13 cellular contexts compared by ENCODE assay signal in the genomic region with DNA sequence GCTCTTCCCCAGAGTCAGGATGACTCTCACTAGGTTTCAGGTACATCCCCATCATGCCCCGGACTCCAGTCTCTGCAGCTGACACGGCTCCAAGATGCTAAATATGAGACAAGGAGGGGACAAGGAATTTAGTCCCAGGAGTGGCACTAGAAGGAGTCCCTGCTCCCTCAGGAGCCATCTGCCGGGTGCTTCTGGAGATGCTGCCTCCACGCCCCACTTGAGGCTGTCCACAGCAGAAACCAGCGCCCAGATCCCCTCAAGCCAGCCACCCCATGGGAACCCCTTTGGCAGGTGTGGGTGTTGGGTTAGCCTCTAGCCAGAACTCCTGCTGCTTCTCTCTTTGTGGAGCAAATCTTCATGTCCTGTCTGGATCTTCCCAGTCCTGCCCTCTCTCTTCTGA. TPM values are rescaled to one million over a fixed set of nuclear protein-coding genes. Genes with fewer than 3 reads are reported as not detected.
"Had no signal": no experiment of that assay in that cellular context is flagged by ENCODE, and none has a peak within 500 bp of the region (broad histone marks: within the 10 kb centered on the region; RNA-seq: fewer than 3 reads in every experiment).

No MANE protein-coding gene starts in this region.

- H3K27ac ChIP-seq: coronary artery, sigmoid colon, testis, WERI-Rb-1 had no signal

- H3K9me3 ChIP-seq: mucosa of descending colon, sigmoid colon, testis had no signal

- H3K4me1 Mint-ChIP-seq: activated naive CD4-positive, alpha-beta T cell treated with anti-CD3 and anti-CD28 coated beads, Interleukin-2, amount 10 ng/mL, durations not matched to agents 7 days and 5 days had no signal

- H3K27ac Mint-ChIP-seq: activated CD4-positive, alpha-beta T cell treated with anti-CD3 and anti-CD28 coated beads, Interleukin-2, amount 10 ng/mL, durations not matched to agents 24 days and 14 days; activated naive CD4-positive, alpha-beta T cell treated with anti-CD3 and anti-CD28 coated beads, Interleukin-2, amount 10 ng/mL, durations not matched to agents 7 days and 5 days; nephron had no signal

- H3K4me3 Mint-ChIP-seq: activated CD4-positive, alpha-beta T cell treated with anti-CD3 and anti-CD28 coated beads, Interleukin-2, amount 10 ng/mL, durations not matched to agents 24 days and 14 days; activated naive CD4-positive, alpha-beta T cell treated with anti-CD3 and anti-CD28 coated beads, Interleukin-2, amount 10 ng/mL, durations not matched to agents 7 days and 5 days; nephron; stimulated activated naive CD8-positive, alpha-beta T cell treated with anti-CD3 and anti-CD28 coated beads, Interleukin-15, Interleukin-2, amounts not matched to agents 100 ng/mL and 50 ng/mL, for 24 hours had no signal

- H3K4me3 ChIP-seq: coronary artery, lung, mucosa of descending colon, sigmoid colon, testis had no signal

- H3K9me3 Mint-ChIP-seq: activated CD4-positive, alpha-beta T cell treated with anti-CD3 and anti-CD28 coated beads, Interleukin-2, amount 10 ng/mL, durations not matched to agents 24 days and 14 days; activated naive CD4-positive, alpha-beta T cell treated with anti-CD3 and anti-CD28 coated beads, Interleukin-2, amount 10 ng/mL, durations not matched to agents 7 days and 5 days; nephron; stimulated activated naive CD8-positive, alpha-beta T cell treated with anti-CD3 and anti-CD28 coated beads, Interleukin-15, Interleukin-2, amounts not matched to agents 100 ng/mL and 50 ng/mL, for 24 hours had no signal

- DNase-seq: activated CD4-positive, alpha-beta T cell treated with anti-CD3 and anti-CD28 coated beads, Interleukin-2, amount 10 ng/mL, durations not matched to agents 24 days and 14 days; activated naive CD4-positive, alpha-beta T cell treated with anti-CD3 and anti-CD28 coated beads, Interleukin-2, amount 10 ng/mL, durations not matched to agents 7 days and 5 days; effector memory CD4-positive, alpha-beta T cell; sigmoid colon; stimulated activated CD4-positive, alpha-beta T cell treated with anti-CD3 and anti-CD28 coated beads, Interleukin-2, amount 100 ng/mL, for 48 hours; T-helper 1 cell; testis; WERI-Rb-1 had no signal

- H3K36me3 ChIP-seq: sigmoid colon had no signal

- H3K4me1 ChIP-seq: testis had no signal

- H3K36me3 Mint-ChIP-seq: activated naive CD4-positive, alpha-beta T cell treated with anti-CD3 and anti-CD28 coated beads, Interleukin-2, amount 10 ng/mL, durations not matched to agents 7 days and 5 days had no signal

- H3K27me3 ChIP-seq: sigmoid colon, testis had no signal

RNA-seq across cellular contexts. Expression of a gene that starts 40.3 kb away (rescaled TPM):
- total RNA-seq: activated CD4-positive, alpha-beta T cell treated with anti-CD3 and anti-CD28 coated beads, Interleukin-2, amount 10 ng/mL, durations not matched to agents 24 days and 14 days had no signal
